In the genomic region with DNA sequence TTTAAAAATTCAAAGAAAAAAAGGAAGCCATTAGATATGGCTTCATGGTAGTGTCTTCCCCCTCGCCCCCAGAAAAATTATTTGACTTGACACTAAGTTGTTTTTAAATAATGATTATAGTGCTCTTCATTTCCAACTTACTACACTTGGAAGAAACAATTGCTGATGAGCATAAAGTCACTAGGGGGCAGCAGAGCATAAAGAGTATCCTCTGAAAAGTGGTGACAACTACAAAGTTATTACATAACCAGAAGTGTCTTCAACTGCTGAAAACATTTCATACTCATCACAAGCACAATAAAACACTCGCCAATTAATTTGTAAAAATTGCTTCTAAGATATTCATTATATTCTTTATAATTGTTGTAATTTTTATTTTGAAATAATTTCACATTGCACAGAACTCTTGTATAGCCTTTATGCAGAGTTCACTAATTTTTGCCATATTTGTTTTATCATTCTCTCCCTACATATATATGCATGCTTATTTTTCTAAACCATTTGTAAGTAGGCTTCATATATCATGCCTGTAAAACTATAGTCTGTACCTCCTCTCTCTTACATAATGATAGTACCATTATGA, we compare ENCODE assay signal across 8 cellular contexts. TPM values are rescaled to one million over a fixed set of nuclear protein-coding genes. Genes with fewer than 3 reads are reported as not detected.
A peak's percentile ranks its signal among the peaks of the same experiment; 100 is the strongest.
DNase-seq lines count a peak whose midpoint lies in the region; ATAC-seq and TF ChIP-seq lines count a peak whose summit lies in the region.

No MANE protein-coding gene starts in this region.

- ATAC-seq in GM21786 (IDR thresholded peaks at IDR 0.05; ENCODE audit: unreplicated experiment) (peak; percentile 69), T-cell (replicated peaks in 1 of 4) (peak in 3 of 4 experiments; percentile 45 to 56 (median 54))

- CTCF ChIA-PET in T-cell (lab: Charles Lee), result interaction anchor here (1.0 to 2.5 kb wide), 8 partner anchors 89 to 93 kb away, joined by 3 to 12 read pairs (median 7); no protein-coding TSS in a partner anchor

- peak; percentile 68 to 87 (median 70) for TF ChIP-seq CTCF in breast epithelium (IDR thresholded peaks at IDR 0.05)

- no peaks in the 10 kb centered on the region for H3K4me1 ChIP-seq in breast epithelium

- peak; percentile 90 for DNase-seq in DMS 273 (lab: John Stamatoyannopoulos, UW; ENCODE audit: unreplicated experiment)
- DNase-seq in NCI-H1436 (lab: John Stamatoyannopoulos, UW), result peak; percentile 76
- peak in 30 of 34 experiments; percentile 2 to 69 (median 42) for DNase-seq in T-cell
- DNase-seq in breast epithelium (ENCODE audit: low spot score in 2 of 2), result no peak
- DNase-seq in islet precursor cell, result peak; percentile 58
- peak; percentile 26 to 68 for DNase-seq in stimulated activated CD4-positive, alpha-beta T cell treated with anti-CD3 and anti-CD28 coated beads, Interleukin-2, amount 100 ng/mL, for 24 hours
- DNase-seq in cortex of kidney (lab: John Stamatoyannopoulos, UW), result no peak

- H3K36me3 ChIP-seq in breast epithelium, result no peaks in the 10 kb centered on the region

- H3K27me3 ChIP-seq in breast epithelium, result no peaks in the 10 kb centered on the region

- no peaks in the 10 kb centered on the region for H3K9me3 Mint-ChIP-seq in T-cell

- H3K36me3 Mint-ChIP-seq in T-cell, result peaks cover 5% of the 10 kb centered on the region

- no peak overlapping the region for H3K4me3 Mint-ChIP-seq in T-cell

- no peaks in the 10 kb centered on the region for H3K27me3 Mint-ChIP-seq in T-cell

- no peaks in the 10 kb centered on the region for H3K9me3 ChIP-seq in breast epithelium

- intact Hi-C loops in breast epithelium (cut with DNase I; ENCODE audit: low total_unique reads), result loop anchor here (10.0 kb wide), 1 partner anchor 84 kb away; no protein-coding TSS in a partner anchor

- H3K4me1 Mint-ChIP-seq in T-cell, result peaks cover 0 to 5% (median 0%) of the 10 kb centered on the region in 3 donors

- H3K27ac ChIP-seq in breast epithelium, result no peak overlapping the region

- H3K4me3 ChIP-seq in breast epithelium, result no peak overlapping the region

- POLR2A ChIA-PET in T-cell (lab: Charles Lee), result no interaction called here

- no peak overlapping the region for H3K27ac Mint-ChIP-seq in T-cell

- TF ChIP-seq POLR2A in breast epithelium (IDR thresholded peaks at IDR 0.05), result no peak

RNA-seq across cellular contexts. Expression of a gene that starts 54.9 kb away (rescaled TPM):
- total RNA-seq in T-cell (10 to 100 TPM; 13.3 to 18.9 (median 16.6) TPM), breast epithelium (10 to 100 TPM; 32.2 to 49.2 (median 37.0) TPM)

Comparison
In these comparisons a context has a peak if more than half of its experiments do, and no peak if none do; other contexts are left out.
1. DNase-seq: peak in DMS 273 (single experiment), NCI-H1436 (single experiment), T-cell (30 of 34), islet precursor cell (single experiment) and stimulated activated CD4-positive, alpha-beta T cell treated with anti-CD3 and anti-CD28 coated beads, Interleukin-2, amount 100 ng/mL, for 24 hours (2 of 2); none in breast epithelium (0 of 2) and cortex of kidney (single experiment).